9 cellular contexts compared by ENCODE assay signal in the genomic region with DNA sequence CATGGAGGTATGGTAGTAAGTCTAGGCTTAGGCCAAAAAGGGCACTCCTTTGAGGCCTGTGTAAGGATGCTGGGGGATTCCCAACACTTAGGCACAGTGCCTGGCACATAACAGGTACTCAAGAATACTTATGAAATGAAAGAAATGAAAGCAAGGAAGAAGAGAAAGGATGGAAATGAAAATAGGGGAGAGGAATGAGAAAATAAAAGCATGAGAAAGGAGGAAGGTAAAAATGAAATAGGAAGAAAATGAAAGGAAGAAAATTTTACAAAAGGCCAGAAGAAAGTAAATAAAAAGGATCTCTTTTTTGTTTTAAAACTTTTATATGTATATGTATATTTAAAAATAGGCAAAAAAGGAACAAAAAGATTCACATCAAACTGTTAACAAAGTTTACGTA.
"Had no signal": no experiment of that assay in that cellular context is flagged by ENCODE, and none has a peak within 500 bp of the region (broad histone marks: within the 10 kb centered on the region; RNA-seq: fewer than 3 reads in every experiment).

No MANE protein-coding gene starts in this region.

- H3K36me3 ChIP-seq: HAP-1 had no signal

- ATAC-seq: HCT116, K562 had no signal

- H3K27ac ChIP-seq: GM23248 had no signal

- H2AFZ ChIP-seq: GM23248 had no signal

- H3K9me3 ChIP-seq: HAP-1 had no signal

- DNase-seq: GM23248, GOT3, H7, IMR-90, KG1 had no signal

- H3K4me3 ChIP-seq: GM23248, HAP-1, K562 had no signal

- FAIRE-seq: HTR-8/SVneo, K562 had no signal

- H3K9ac ChIP-seq: GM23248 had no signal
